Comparison of ENCODE assay signal across 40 cellular contexts in genomic region chr18:13872373-13872772, GRCh38. TPM values are rescaled to one million over a fixed set of nuclear protein-coding genes. Genes with fewer than 3 reads are reported as not detected.
"Had no signal": no experiment of that assay in that cellular context is flagged by ENCODE, and none has a peak within 500 bp of the region (broad histone marks: within the 10 kb centered on the region; RNA-seq: fewer than 3 reads in every experiment).

No MANE protein-coding gene starts in this region.

- H3K4me3 ChIP-seq: ascending aorta, breast epithelium had no signal

- H3K36me3 ChIP-seq: ascending aorta, breast epithelium had no signal

- H3K9me3 ChIP-seq: ascending aorta, breast epithelium had no signal

- H3K27me3 ChIP-seq: ascending aorta had no signal

- H3K27ac Mint-ChIP-seq: activated B cell treated with CpG ODN at 0.5 μM for 24 hours; activated CD4-positive, alpha-beta memory T cell treated with anti-CD3 and anti-CD28 coated beads for 36 hours; activated CD4-positive, alpha-beta T cell treated with anti-CD3 and anti-CD28 coated beads, Interleukin-2, amount 10 ng/mL, durations not matched to agents 24 days and 14 days; activated CD8-positive, alpha-beta T cell treated with anti-CD3 and anti-CD28 coated beads for 36 hours; activated naive CD4-positive, alpha-beta T cell treated with anti-CD3 and anti-CD28 coated beads, Interleukin-2, amount 10 ng/mL, durations not matched to agents 7 days and 5 days; activated naive CD4-positive, alpha-beta T cell treated with anti-CD3 and anti-CD28 coated beads, Interleukin-2, amount 50 U/mL, for 24 hours; activated naive CD8-positive, alpha-beta T cell; activated naive CD8-positive, alpha-beta T cell treated with anti-CD3 and anti-CD28 coated beads, Interleukin-2, amount 10 ng/mL, durations not matched to agents 7 days and 5 days; activated naive CD8-positive, alpha-beta T cell treated with anti-CD3 and anti-CD28 coated beads, Interleukin-2, amount 50 U/mL, for 24 hours; activated T-cell treated with anti-CD3 and anti-CD28 coated beads, Interleukin-2, amount 50 U/mL, for 72 hours; activated T-helper 1 cell treated with anti-CD3 and anti-CD28 coated beads, Interleukin-12 subunit alpha, Interleukin-12 subunit beta, Interleukin-2, Interleukin-4 antibody, amounts not matched to agents 30 ng/mL and 10 ng/mL and 1 ng/mL, durations not matched to agents 14 hours and 24 hours and 36 hours; activated T-helper 17 cell treated with anti-CD3 and anti-CD28 coated beads, Interleukin-2, amount 50 U/mL, for 72 hours; brain; T-helper 1 cell treated with Interleukin-12 subunit alpha and Interleukin-12 subunit beta and Interleukin-4 antibody, amounts not matched to agents 30 μg/mL and 1 μg/mL, for 36 hours; T-helper 2 cell treated with Interferon-gamma antibody and Interleukin-4, amounts not matched to agents 5 μg/mL and 100 μg/mL, for 36 hours had no signal

- H3K4me3 Mint-ChIP-seq: activated B cell treated with CpG ODN at 0.5 μM for 24 hours; activated CD4-positive, alpha-beta memory T cell treated with anti-CD3 and anti-CD28 coated beads for 36 hours; activated CD4-positive, alpha-beta T cell treated with anti-CD3 and anti-CD28 coated beads, Interleukin-2, amount 10 ng/mL, durations not matched to agents 24 days and 14 days; activated CD8-positive, alpha-beta T cell treated with anti-CD3 and anti-CD28 coated beads for 36 hours; activated naive CD4-positive, alpha-beta T cell treated with anti-CD3 and anti-CD28 coated beads, Interleukin-2, amount 10 ng/mL, durations not matched to agents 7 days and 5 days; activated naive CD4-positive, alpha-beta T cell treated with anti-CD3 and anti-CD28 coated beads, Interleukin-2, amount 50 U/mL, for 24 hours; activated naive CD8-positive, alpha-beta T cell; activated naive CD8-positive, alpha-beta T cell treated with anti-CD3 and anti-CD28 coated beads, Interleukin-2, amount 10 ng/mL, durations not matched to agents 7 days and 5 days; activated naive CD8-positive, alpha-beta T cell treated with anti-CD3 and anti-CD28 coated beads, Interleukin-2, amount 50 U/mL, for 24 hours; activated T-cell treated with anti-CD3 and anti-CD28 coated beads, Interleukin-2, amount 50 U/mL, for 4 hours; activated T-cell treated with anti-CD3 and anti-CD28 coated beads, Interleukin-2, amount 50 U/mL, for 72 hours; activated T-helper 1 cell treated with anti-CD3 and anti-CD28 coated beads, Interleukin-12 subunit alpha, Interleukin-12 subunit beta, Interleukin-2, Interleukin-4 antibody, amounts not matched to agents 30 ng/mL and 10 ng/mL and 1 ng/mL, durations not matched to agents 14 hours and 24 hours and 36 hours; activated T-helper 17 cell treated with anti-CD3 and anti-CD28 coated beads, Interleukin-2, amount 50 U/mL, for 72 hours; brain; T-helper 1 cell treated with Interleukin-12 subunit alpha and Interleukin-12 subunit beta and Interleukin-4 antibody, amounts not matched to agents 30 μg/mL and 1 μg/mL, for 36 hours; T-helper 2 cell treated with Interferon-gamma antibody and Interleukin-4, amounts not matched to agents 5 μg/mL and 100 μg/mL, for 36 hours had no signal

- FAIRE-seq: TTC549 had no signal

- H3K36me3 Mint-ChIP-seq: activated CD4-positive, alpha-beta memory T cell treated with anti-CD3 and anti-CD28 coated beads for 36 hours; activated naive CD4-positive, alpha-beta T cell treated with anti-CD3 and anti-CD28 coated beads, Interleukin-2, amount 10 ng/mL, durations not matched to agents 7 days and 5 days; activated naive CD4-positive, alpha-beta T cell treated with anti-CD3 and anti-CD28 coated beads, Interleukin-2, amount 50 U/mL, for 24 hours; activated naive CD8-positive, alpha-beta T cell; activated naive CD8-positive, alpha-beta T cell treated with anti-CD3 and anti-CD28 coated beads, Interleukin-2, amount 10 ng/mL, durations not matched to agents 7 days and 5 days; brain had no signal

- H3K4me1 ChIP-seq: ascending aorta, breast epithelium had no signal

- H3K4me1 Mint-ChIP-seq: activated B cell treated with CpG ODN at 0.5 μM for 24 hours; activated CD4-positive, alpha-beta T cell treated with anti-CD3 and anti-CD28 coated beads, Interleukin-2, amount 10 ng/mL, durations not matched to agents 24 days and 14 days; activated naive CD4-positive, alpha-beta T cell treated with anti-CD3 and anti-CD28 coated beads, Interleukin-2, amount 10 ng/mL, durations not matched to agents 7 days and 5 days; activated naive CD4-positive, alpha-beta T cell treated with anti-CD3 and anti-CD28 coated beads, Interleukin-2, amount 50 U/mL, for 24 hours; activated naive CD8-positive, alpha-beta T cell treated with anti-CD3 and anti-CD28 coated beads, Interleukin-2, amount 50 U/mL, for 24 hours; activated T-helper 17 cell treated with anti-CD3 and anti-CD28 coated beads, Interleukin-2, amount 50 U/mL, for 72 hours had no signal

- ATAC-seq: activated CD8-positive, alpha-beta T cell treated with anti-CD3 and anti-CD28 coated beads for 36 hours; activated naive CD8-positive, alpha-beta T cell treated with anti-CD3 and anti-CD28 coated beads, Interleukin-2, amount 50 U/mL, for 24 hours; activated T-cell treated with anti-CD3 and anti-CD28 coated beads, Interleukin-2, amount 50 U/mL, for 4 hours; activated T-cell treated with anti-CD3 and anti-CD28 coated beads, Interleukin-2, amount 50 U/mL, for 72 hours; activated T-helper 17 cell treated with anti-CD3 and anti-CD28 coated beads, Interleukin-2, amount 50 U/mL, for 72 hours had no signal

- H3K27ac ChIP-seq: ascending aorta, breast epithelium, VCaP had no signal

- DNase-seq: activated B cell treated with CpG ODN at 0.5 μM for 24 hours; activated CD4-positive, alpha-beta memory T cell treated with anti-CD3 and anti-CD28 coated beads for 36 hours; activated CD4-positive, alpha-beta T cell treated with anti-CD3 and anti-CD28 coated beads for 4 hours; activated CD4-positive, alpha-beta T cell treated with anti-CD3 and anti-CD28 coated beads, Interleukin-2, amount 10 ng/mL, durations not matched to agents 24 days and 14 days; activated CD4-positive, alpha-beta T cell treated with anti-CD3 and anti-CD28 coated beads, Interleukin-2, amount 50 U/mL, for 1 hour; activated CD4-positive, alpha-beta T cell treated with anti-CD3 and anti-CD28 coated beads, Interleukin-2, amount 50 U/mL, for 4 hours; activated CD4-positive, CD25-positive, alpha-beta regulatory T cell treated with anti-CD3 and anti-CD28 coated beads, Interleukin-2, amount 50 U/mL, for 72 hours; activated CD8-positive, alpha-beta memory T cell treated with anti-CD3 and anti-CD28 coated beads, Interleukin-2, amount 50 U/mL, for 4 hours; activated CD8-positive, alpha-beta T cell treated with anti-CD3 and anti-CD28 coated beads for 36 hours; activated effector memory CD4-positive, alpha-beta T cell treated with anti-CD3 and anti-CD28 coated beads, Interleukin-2, amount 50 U/mL, for 16 hours; activated gamma-delta T cell treated with Interleukin-2 at 50 U/mL for 16 hours; activated naive CD4-positive, alpha-beta T cell treated with anti-CD3 and anti-CD28 coated beads, Interleukin-2, amount 10 ng/mL, durations not matched to agents 7 days and 5 days; activated naive CD4-positive, alpha-beta T cell treated with Interleukin-2 at 50 U/mL for 16 hours; activated naive CD8-positive, alpha-beta T cell treated with anti-CD3 and anti-CD28 coated beads, Interleukin-2, amount 10 ng/mL, durations not matched to agents 7 days and 5 days; activated naive CD8-positive, alpha-beta T cell treated with anti-CD3 and anti-CD28 coated beads, Interleukin-2, amount 50 U/mL, for 24 hours; activated T-cell treated with anti-CD3 and anti-CD28 coated beads for 4 hours; activated T-cell treated with anti-CD3 and anti-CD28 coated beads, Interleukin-2, amount 50 U/mL, for 1 hour; activated T-cell treated with anti-CD3 and anti-CD28 coated beads, Interleukin-2, amount 50 U/mL, for 4 hours; activated T-cell treated with anti-CD3 and anti-CD28 coated beads, Interleukin-2, amount 50 U/mL, for 72 hours; amygdala; anterior cingulate cortex; central memory CD4-positive, alpha-beta T cell; T-helper 1 cell; T-helper 2 cell; T-helper 9 cell had no signal

- H3K9me3 Mint-ChIP-seq: activated B cell treated with CpG ODN at 0.5 μM for 24 hours; activated CD4-positive, alpha-beta memory T cell treated with anti-CD3 and anti-CD28 coated beads for 36 hours; activated CD4-positive, alpha-beta T cell treated with anti-CD3 and anti-CD28 coated beads, Interleukin-2, amount 10 ng/mL, durations not matched to agents 24 days and 14 days; activated CD8-positive, alpha-beta T cell treated with anti-CD3 and anti-CD28 coated beads for 36 hours; activated naive CD4-positive, alpha-beta T cell treated with anti-CD3 and anti-CD28 coated beads, Interleukin-2, amount 10 ng/mL, durations not matched to agents 7 days and 5 days; activated naive CD4-positive, alpha-beta T cell treated with anti-CD3 and anti-CD28 coated beads, Interleukin-2, amount 50 U/mL, for 24 hours; activated naive CD8-positive, alpha-beta T cell treated with anti-CD3 and anti-CD28 coated beads, Interleukin-2, amount 10 ng/mL, durations not matched to agents 7 days and 5 days; activated naive CD8-positive, alpha-beta T cell treated with anti-CD3 and anti-CD28 coated beads, Interleukin-2, amount 50 U/mL, for 24 hours; activated T-cell treated with anti-CD3 and anti-CD28 coated beads, Interleukin-2, amount 50 U/mL, for 4 hours; activated T-cell treated with anti-CD3 and anti-CD28 coated beads, Interleukin-2, amount 50 U/mL, for 72 hours; activated T-helper 1 cell treated with anti-CD3 and anti-CD28 coated beads, Interleukin-12 subunit alpha, Interleukin-12 subunit beta, Interleukin-2, Interleukin-4 antibody, amounts not matched to agents 30 ng/mL and 10 ng/mL and 1 ng/mL, durations not matched to agents 14 hours and 24 hours and 36 hours; activated T-helper 17 cell treated with anti-CD3 and anti-CD28 coated beads, Interleukin-2, amount 50 U/mL, for 72 hours; brain; T-helper 1 cell treated with Interleukin-12 subunit alpha and Interleukin-12 subunit beta and Interleukin-4 antibody, amounts not matched to agents 30 μg/mL and 1 μg/mL, for 36 hours; T-helper 2 cell treated with Interferon-gamma antibody and Interleukin-4, amounts not matched to agents 5 μg/mL and 100 μg/mL, for 36 hours had no signal

RNA-seq across cellular contexts. Expression of gene MC2R, which starts 43.0 kb away (rescaled TPM):
- total RNA-seq: activated B cell treated with CpG ODN at 0.5 μM for 24 hours; activated CD4-positive, alpha-beta memory T cell treated with anti-CD3 and anti-CD28 coated beads for 36 hours; activated CD4-positive, alpha-beta T cell treated with anti-CD3 and anti-CD28 coated beads, Interleukin-2, amount 10 ng/mL, durations not matched to agents 24 days and 14 days; activated CD8-positive, alpha-beta memory T cell treated with anti-CD3 and anti-CD28 coated beads for 36 hours; activated CD8-positive, alpha-beta T cell treated with anti-CD3 and anti-CD28 coated beads for 36 hours; activated naive CD8-positive, alpha-beta T cell treated with anti-CD3 and anti-CD28 coated beads, Interleukin-2, amount 10 ng/mL, durations not matched to agents 7 days and 5 days; activated T-cell treated with anti-CD3 and anti-CD28 coated beads, Interleukin-2, amount 50 U/mL, for 4 hours; activated T-cell treated with anti-CD3 and anti-CD28 coated beads, Interleukin-2, amount 50 U/mL, for 72 hours; activated T-helper 1 cell treated with anti-CD3 and anti-CD28 coated beads, Interleukin-12 subunit alpha, Interleukin-12 subunit beta, Interleukin-2, Interleukin-4 antibody, amounts not matched to agents 30 ng/mL and 10 ng/mL and 1 ng/mL, durations not matched to agents 14 hours and 24 hours and 36 hours; activated T-helper 17 cell treated with anti-CD3 and anti-CD28 coated beads, Interleukin-2, amount 50 U/mL, for 72 hours; ascending aorta; breast epithelium; cardiac septum; cerebellum had no signal
- polyA plus RNA-seq: adipose tissue had no signal

RNA-seq across cellular contexts. Expression of gene MC5R, which starts 48.4 kb away (rescaled TPM):
- total RNA-seq: activated B cell treated with CpG ODN at 0.5 μM for 24 hours; activated CD4-positive, alpha-beta memory T cell treated with anti-CD3 and anti-CD28 coated beads for 36 hours; activated CD4-positive, alpha-beta T cell treated with anti-CD3 and anti-CD28 coated beads, Interleukin-2, amount 10 ng/mL, durations not matched to agents 24 days and 14 days; activated CD8-positive, alpha-beta memory T cell treated with anti-CD3 and anti-CD28 coated beads for 36 hours; activated CD8-positive, alpha-beta T cell treated with anti-CD3 and anti-CD28 coated beads for 36 hours; activated T-cell treated with anti-CD3 and anti-CD28 coated beads, Interleukin-2, amount 50 U/mL, for 4 hours; activated T-cell treated with anti-CD3 and anti-CD28 coated beads, Interleukin-2, amount 50 U/mL, for 72 hours; activated T-helper 1 cell treated with anti-CD3 and anti-CD28 coated beads, Interleukin-12 subunit alpha, Interleukin-12 subunit beta, Interleukin-2, Interleukin-4 antibody, amounts not matched to agents 30 ng/mL and 10 ng/mL and 1 ng/mL, durations not matched to agents 14 hours and 24 hours and 36 hours; activated T-helper 17 cell treated with anti-CD3 and anti-CD28 coated beads, Interleukin-2, amount 50 U/mL, for 72 hours; ascending aorta; breast epithelium; cardiac septum had no signal
